Comparison of ENCODE assay signal across 1 cellular context in the genomic region with DNA sequence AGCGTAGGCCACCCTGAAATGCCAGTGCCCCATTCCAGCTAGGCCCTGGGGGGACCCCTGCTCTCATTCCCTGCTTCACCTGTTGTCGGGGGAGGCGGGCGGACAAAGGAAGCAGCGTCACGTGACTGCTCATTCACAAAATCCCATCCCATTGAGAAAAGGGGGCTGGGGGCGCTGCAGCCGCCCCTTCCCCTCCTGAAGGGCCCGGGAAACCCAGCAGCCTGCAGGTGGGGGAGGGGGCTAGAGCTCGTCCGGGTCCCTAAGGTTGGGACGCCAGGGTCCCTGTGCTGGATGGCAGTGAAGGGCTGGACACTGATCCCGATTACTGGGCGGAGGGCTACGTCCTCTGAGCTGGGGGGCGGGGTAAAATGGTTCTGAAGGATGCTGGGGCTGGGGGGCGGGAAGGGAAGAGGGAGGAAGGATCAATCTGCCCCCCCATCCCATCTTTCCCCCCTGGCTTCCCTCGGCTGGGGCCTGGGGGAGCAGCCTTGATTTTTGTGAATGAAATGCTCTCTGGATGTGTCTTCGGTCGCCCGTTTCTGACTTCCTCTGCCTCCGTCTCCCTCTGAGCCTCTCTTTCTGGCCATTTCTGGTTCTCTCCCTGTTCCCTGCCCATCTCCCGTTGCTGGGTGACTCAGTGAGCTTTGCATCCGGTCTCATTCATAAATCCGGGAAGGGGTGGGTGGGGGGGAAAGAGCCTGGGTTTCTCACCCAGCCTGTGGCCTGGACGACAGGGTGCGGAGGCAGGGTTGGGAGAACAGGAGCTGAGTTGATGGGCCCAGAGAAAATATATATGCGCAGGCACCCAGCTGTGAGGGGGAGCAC.
TF ChIP-seq lines count a peak whose summit lies in the region.

No MANE protein-coding gene starts in this region.

TF ChIP-seq in neural cell, 6 proteins besides CTCF, POLR2A, EP300 and RAD21:
- TF ChIP-seq EZH2 (IDR thresholded peaks at IDR 0.05; ENCODE audit: borderline replicate concordance, insufficient read depth, low read length, poor library complexity, severe bottlenecking), result no peak
- TF ChIP-seq SMC3 (conservative IDR thresholded peaks at IDR 0.05; ENCODE audit: poor library complexity), result peak; percentile 29
- peak; percentile 79 for TF ChIP-seq POLR2AphosphoS5 (IDR thresholded peaks at IDR 0.05)
- TF ChIP-seq TAF1 (IDR thresholded peaks at IDR 0.05; ENCODE audit: low read depth), result peak; percentile 95
- peak; percentile 59 for TF ChIP-seq MXI1 (conservative IDR thresholded peaks at IDR 0.05; ENCODE audit: poor library complexity, severe bottlenecking)
- TF ChIP-seq, protein P1, sequence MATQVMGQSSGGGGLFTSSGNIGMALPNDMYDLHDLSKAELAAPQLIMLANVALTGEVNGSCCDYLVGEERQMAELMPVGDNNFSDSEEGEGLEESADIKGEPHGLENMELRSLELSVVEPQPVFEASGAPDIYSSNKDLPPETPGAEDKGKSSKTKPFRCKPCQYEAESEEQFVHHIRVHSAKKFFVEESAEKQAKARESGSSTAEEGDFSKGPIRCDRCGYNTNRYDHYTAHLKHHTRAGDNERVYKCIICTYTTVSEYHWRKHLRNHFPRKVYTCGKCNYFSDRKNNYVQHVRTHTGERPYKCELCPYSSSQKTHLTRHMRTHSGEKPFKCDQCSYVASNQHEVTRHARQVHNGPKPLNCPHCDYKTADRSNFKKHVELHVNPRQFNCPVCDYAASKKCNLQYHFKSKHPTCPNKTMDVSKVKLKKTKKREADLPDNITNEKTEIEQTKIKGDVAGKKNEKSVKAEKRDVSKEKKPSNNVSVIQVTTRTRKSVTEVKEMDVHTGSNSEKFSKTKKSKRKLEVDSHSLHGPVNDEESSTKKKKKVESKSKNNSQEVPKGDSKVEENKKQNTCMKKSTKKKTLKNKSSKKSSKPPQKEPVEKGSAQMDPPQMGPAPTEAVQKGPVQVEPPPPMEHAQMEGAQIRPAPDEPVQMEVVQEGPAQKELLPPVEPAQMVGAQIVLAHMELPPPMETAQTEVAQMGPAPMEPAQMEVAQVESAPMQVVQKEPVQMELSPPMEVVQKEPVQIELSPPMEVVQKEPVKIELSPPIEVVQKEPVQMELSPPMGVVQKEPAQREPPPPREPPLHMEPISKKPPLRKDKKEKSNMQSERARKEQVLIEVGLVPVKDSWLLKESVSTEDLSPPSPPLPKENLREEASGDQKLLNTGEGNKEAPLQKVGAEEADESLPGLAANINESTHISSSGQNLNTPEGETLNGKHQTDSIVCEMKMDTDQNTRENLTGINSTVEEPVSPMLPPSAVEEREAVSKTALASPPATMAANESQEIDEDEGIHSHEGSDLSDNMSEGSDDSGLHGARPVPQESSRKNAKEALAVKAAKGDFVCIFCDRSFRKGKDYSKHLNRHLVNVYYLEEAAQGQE (IDR thresholded peaks at IDR 0.05; ENCODE audit: borderline replicate concordance), result peak; percentile 97
